Comparison of ENCODE assay signal across 17 cellular contexts in genomic region chr4:5770051-5770450, GRCh38. TPM values are rescaled to one million over a fixed set of nuclear protein-coding genes. Genes with fewer than 3 reads are reported as not detected.
DNase-seq lines count a peak whose midpoint lies in the region; ATAC-seq and TF ChIP-seq lines count a peak whose summit lies in the region.
"Had no signal": no experiment of that assay in that cellular context is flagged by ENCODE, and none has a peak within 500 bp of the region (broad histone marks: within the 10 kb centered on the region; RNA-seq: fewer than 3 reads in every experiment).

No MANE protein-coding gene starts in this region.

- no peak overlapping the region for H3K23ac ChIP-seq in IMR-90 (ENCODE audit: low read depth, low read length)

- H3K18ac ChIP-seq in IMR-90 (ENCODE audit: low read depth, low read length), result no peak overlapping the region

- H4K91ac ChIP-seq in IMR-90 (ENCODE audit: insufficient read depth, low read depth, low read length), result no peak overlapping the region

- no peak overlapping the region for H3K9ac ChIP-seq in mammary epithelial cell (ENCODE audit: insufficient read depth, low read length)
- H3K9ac ChIP-seq in IMR-90 (ENCODE audit: low read depth, low read length), result no peak overlapping the region
- H3K9ac ChIP-seq in Karpas-422 (ENCODE audit: low read length), result no peak overlapping the region

- H3K56ac ChIP-seq in IMR-90 (ENCODE audit: extremely low read depth, insufficient read depth, low read length), result no peak overlapping the region

- intact Hi-C loops in MCF 10A (cut with micrococcal nuclease), result no loop called here
- intact Hi-C loops in mammary epithelial cell (cut with micrococcal nuclease), result loop anchor here (5.0 kb wide), 1 partner anchor 58 kb away; the partner anchor contains the start of gene EVC
- intact Hi-C loops in IMR-90 (cut with micrococcal nuclease), result no loop called here

- H3K79me2 ChIP-seq in mammary epithelial cell (ENCODE audit: insufficient read depth, low read length) (peaks cover 8% of the 10 kb centered on the region), Karpas-422 (ENCODE audit: low read length) (no peaks in the 10 kb centered on the region)

- H3K4me1 ChIP-seq in mammary epithelial cell (ENCODE audit: insufficient read depth, low read length), result peaks cover 26% of the 10 kb centered on the region
- H3K4me1 ChIP-seq in IMR-90 (ENCODE audit: control insufficient read depth, insufficient read depth, low read length), result peaks cover 13% of the 10 kb centered on the region
- no peaks in the 10 kb centered on the region for H3K4me1 ChIP-seq in Karpas-422 (ENCODE audit: low read length)
- H3K4me1 ChIP-seq: BE2C, Caco-2 had no signal

- peaks cover 19% of the 10 kb centered on the region for H3K36me3 Mint-ChIP-seq in MCF 10A (ENCODE audit: insufficient read depth, unreplicated experiment)
- H3K36me3 Mint-ChIP-seq in type B pancreatic cell, result peaks cover 32% of the 10 kb centered on the region
- H3K36me3 Mint-ChIP-seq in T-cell, result no peaks in the 10 kb centered on the region
- H3K36me3 Mint-ChIP-seq: CD8-positive, alpha-beta memory T cell had no signal

- H3K4me1 Mint-ChIP-seq in MCF 10A (ENCODE audit: insufficient read depth, unreplicated experiment), result peaks cover 21% of the 10 kb centered on the region
- H3K4me1 Mint-ChIP-seq in type B pancreatic cell (ENCODE audit: unreplicated experiment), result peaks cover 16% of the 10 kb centered on the region
- H3K4me1 Mint-ChIP-seq in T-cell, result no peaks in the 10 kb centered on the region
- H3K4me1 Mint-ChIP-seq: CD8-positive, alpha-beta memory T cell had no signal

- in situ Hi-C loops in mammary epithelial cell (cut with MboI; ENCODE audit: low sequenced_read_pairs in 2 of 2), result no loop called here
- in situ Hi-C loops in IMR-90 (cut with MboI; ENCODE audit: low sequenced_read_pairs), result no loop called here

- H3K4ac ChIP-seq in IMR-90 (ENCODE audit: low read depth, low read length), result no peak overlapping the region

- dilution Hi-C loops in mammary epithelial cell (cut with HindIII; ENCODE audit: low sequenced_read_pairs), result loop anchor here (5.0 kb wide), 2 partner anchors 42 to 53 kb away; no protein-coding TSS in a partner anchor
- dilution Hi-C loops in IMR-90 (cut with HindIII; ENCODE audit: low sequenced_read_pairs, unreplicated experiment), result no loop called here

- no peak for ATAC-seq in IMR-90 (ENCODE audit: low read depth)
- no peak for ATAC-seq in left lobe of liver
- ATAC-seq in T-cell (replicated peaks in 1 of 4), result no peak
- ATAC-seq: GM23338 had no signal

- H4K5ac ChIP-seq in IMR-90 (ENCODE audit: low read depth, low read length), result no peak overlapping the region

- 97% methylated on average over 4 of the region's 4 CpGs for WGBS in mammary epithelial cell (ENCODE audit: low coverage, missing lambda C conversion rate)
- no CpG with 5 or more reads among the region's 4 CpGs for WGBS in IMR-90 (ENCODE audit: extremely low coverage in 2 of 2, insufficient read length in 1 of 2), 2 experiments

- no peaks in the 10 kb centered on the region for H3K9me2 ChIP-seq in Karpas-422 (replicated peaks; ENCODE audit: insufficient read depth, low read length)

- no peak overlapping the region for H2BK120ac ChIP-seq in IMR-90 (ENCODE audit: low read depth, low read length)

- no peak overlapping the region; the same call in 2 of the 3 replicates for H2BK15ac ChIP-seq in IMR-90 (ENCODE audit: low read depth, low read length)

- no peak overlapping the region for H3K27ac ChIP-seq in mammary epithelial cell (ENCODE audit: insufficient read depth, low read depth, low read length)
- no peak overlapping the region for H3K27ac ChIP-seq in IMR-90 (ENCODE audit: insufficient read depth, low read length)
- no peak overlapping the region for H3K27ac ChIP-seq in Karpas-422 (ENCODE audit: low read length)
- H3K27ac ChIP-seq: C4-2B, HL-60 had no signal

- CTCF ChIA-PET in MCF 10A (lab: Yijun Ruan, JAX), result no interaction called here
- CTCF ChIA-PET in mammary epithelial cell (lab: Charles Lee; ENCODE audit: low non-redundant PET), result no interaction called here
- CTCF ChIA-PET in IMR-90 (lab: Yijun Ruan, JAX), result no interaction called here
- CTCF ChIA-PET in T-cell (lab: Charles Lee), result interaction anchor here in 1 of 2 donors (0.5 kb wide), 1 partner anchor 115 kb away, joined by 3 read pairs; no protein-coding TSS in a partner anchor

- DNase-seq in MCF 10A (ENCODE audit: unreplicated experiment) (no peak), mammary epithelial cell (no peak), IMR-90 (no peak), left lobe of liver (ENCODE audit: low spot score) (peak; percentile 24), type B pancreatic cell (ENCODE audit: extremely low spot score, unreplicated experiment) (peak; percentile 45), Karpas-422 (no peak), T-cell (no peak), Kasumi-1 (lab: John Stamatoyannopoulos, UW) (no peak)
- DNase-seq: BE2C; Caco-2; CD8-positive, alpha-beta memory T cell; DND-41; GDM1; H7 had no signal

- H3K27me3 Mint-ChIP-seq in MCF 10A (ENCODE audit: insufficient read depth, unreplicated experiment) (no peaks in the 10 kb centered on the region), type B pancreatic cell (no peaks in the 10 kb centered on the region), T-cell (peaks cover 4% of the 10 kb centered on the region in 2 donors)

- H2BK20ac ChIP-seq in IMR-90 (ENCODE audit: low read depth, low read length), result no peak overlapping the region

- no peak overlapping the region for H4K8ac ChIP-seq in IMR-90 (ENCODE audit: low read depth in 2 of 2, low read length in 2 of 2)

- H3K79me1 ChIP-seq in IMR-90 (ENCODE audit: low read depth in 1 of 2, low read length in 2 of 2), result peaks cover 10 to 41% of the 10 kb centered on the region in 2 experiments; a peak in 3 of 4 replicates

- H3K9me3 Mint-ChIP-seq in MCF 10A (ENCODE audit: unreplicated experiment), result no peaks in the 10 kb centered on the region
- no peaks in the 10 kb centered on the region for H3K9me3 Mint-ChIP-seq in type B pancreatic cell
- H3K9me3 Mint-ChIP-seq in T-cell, result peaks cover 4% of the 10 kb centered on the region in 3 donors

- TF ChIP-seq RAD21 in IMR-90 (IDR thresholded peaks at IDR 0.05; ENCODE audit: low read length), result no peak

- H3K9me3 ChIP-seq in mammary epithelial cell (replicated peaks; ENCODE audit: insufficient read depth, low read length), result peaks cover 9% of the 10 kb centered on the region
- no peaks in the 10 kb centered on the region for H3K9me3 ChIP-seq in IMR-90 (ENCODE audit: control insufficient read depth, insufficient read depth, low read length)
- no peaks in the 10 kb centered on the region for H3K9me3 ChIP-seq in Karpas-422 (ENCODE audit: low read length)
- H3K9me3 ChIP-seq: BE2C, Caco-2 had no signal

- peak overlapping the region; percentile 61 for H2AK9ac ChIP-seq in IMR-90 (replicated peaks; ENCODE audit: low read depth, low read length, poor library complexity)

- BruUV-seq in MCF 10A (replicated peaks; lab: Mats Ljungman, UMichigan) (no TSS peak), mammary epithelial cell (replicated peaks; lab: Mats Ljungman, UMichigan) (no TSS peak), IMR-90 (replicated peaks; lab: Mats Ljungman, UMichigan) (no TSS peak)

- TF ChIP-seq CTCF in MCF 10A (IDR thresholded peaks at IDR 0.05; ENCODE audit: unreplicated experiment), result no peak
- no peak for TF ChIP-seq CTCF in mammary epithelial cell (conservative IDR thresholded peaks at IDR 0.05 in 1 of 2, IDR thresholded peaks at IDR 0.05 in 1 of 2; ENCODE audit: extremely low read depth in 1 of 2, insufficient read depth in 1 of 2, low read depth in 1 of 2, low read length in 2 of 2)
- TF ChIP-seq CTCF in IMR-90 (conservative IDR thresholded peaks at IDR 0.05; ENCODE audit: low read depth, low read length), result no peak
- no peak for TF ChIP-seq CTCF in type B pancreatic cell (conservative IDR thresholded peaks at IDR 0.05)

- no peak overlapping the region for H2BK5ac ChIP-seq in IMR-90 (ENCODE audit: low read depth, low read length, poor library complexity, severe bottlenecking)

- no peak overlapping the region for H2AFZ ChIP-seq in mammary epithelial cell (ENCODE audit: low read depth, low read length)
- H2AFZ ChIP-seq in IMR-90 (replicated peaks; ENCODE audit: low read length, poor library complexity), result no peak overlapping the region
- H2AFZ ChIP-seq in Karpas-422 (ENCODE audit: low read length), result no peak overlapping the region
- H2AFZ ChIP-seq: GM23338 had no signal

- H3K27ac Mint-ChIP-seq in MCF 10A (ENCODE audit: low read depth, unreplicated experiment) (peak overlapping the region; percentile 71), type B pancreatic cell (no peak overlapping the region), T-cell (no peak overlapping the region)
- H3K27ac Mint-ChIP-seq: CD8-positive, alpha-beta memory T cell; GM23338 had no signal

- no peak overlapping the region for H3K14ac ChIP-seq in IMR-90 (replicated peaks; ENCODE audit: low read depth, low read length)

- H3K9me1 ChIP-seq in IMR-90 (ENCODE audit: insufficient read depth, low read length), result peaks cover 23% of the 10 kb centered on the region

- no peak overlapping the region for H3K4me2 ChIP-seq in mammary epithelial cell (ENCODE audit: insufficient read depth, low read depth, low read length)
- H3K4me2 ChIP-seq in IMR-90 (ENCODE audit: low read depth, low read length), result no peak overlapping the region
- H3K4me2 ChIP-seq in Karpas-422 (ENCODE audit: low read depth, low read length, poor library complexity, severe bottlenecking), result no peak overlapping the region
- H3K4me2 ChIP-seq: GM23338 had no signal

- H3K4me3 Mint-ChIP-seq in MCF 10A (ENCODE audit: unreplicated experiment) (no peak overlapping the region), type B pancreatic cell (no peak overlapping the region), T-cell (no peak overlapping the region)
- H3K4me3 Mint-ChIP-seq: CD8-positive, alpha-beta memory T cell; GM23338 had no signal

- H2AK5ac ChIP-seq in IMR-90 (ENCODE audit: low read depth, low read length), result no peak overlapping the region

- H3K4me3 ChIP-seq in mammary epithelial cell (replicated peaks in 1 of 3; ENCODE audit: insufficient read depth in 1 of 3, low read depth in 2 of 3, low read length in 3 of 3) (no peak overlapping the region), IMR-90 (ENCODE audit: insufficient read depth, low read depth, low read length) (no peak overlapping the region), Karpas-422 (ENCODE audit: low read length) (no peak overlapping the region)
- H3K4me3 ChIP-seq: GM23338 had no signal

- H3K27me3 ChIP-seq in mammary epithelial cell (ENCODE audit: insufficient read depth, low read length) (no peaks in the 10 kb centered on the region), IMR-90 (ENCODE audit: control insufficient read depth, insufficient read depth, low read length) (no peaks in the 10 kb centered on the region), Karpas-422 (ENCODE audit: low read length) (no peaks in the 10 kb centered on the region)
- H3K27me3 ChIP-seq: BE2C had no signal

- H4K20me1 ChIP-seq in mammary epithelial cell (ENCODE audit: insufficient read depth, low read length) (no peaks in the 10 kb centered on the region), IMR-90 (ENCODE audit: insufficient read depth, low read length) (no peaks in the 10 kb centered on the region), Karpas-422 (ENCODE audit: insufficient read depth, low read depth, low read length) (no peaks in the 10 kb centered on the region)

- POLR2A ChIA-PET in MCF 10A (lab: Yijun Ruan, JAX), result interaction anchor here (2.4 kb wide), 1 partner anchor 10 kb away, joined by 10 read pairs; no protein-coding TSS in a partner anchor
- POLR2A ChIA-PET in IMR-90 (lab: Charles Lee; ENCODE audit: unreplicated experiment), result no interaction called here
- POLR2A ChIA-PET in T-cell (lab: Charles Lee), result no interaction called here

- peaks cover 7% of the 10 kb centered on the region for H3K36me3 ChIP-seq in mammary epithelial cell (ENCODE audit: insufficient read depth, low read length)
- H3K36me3 ChIP-seq in IMR-90 (ENCODE audit: control insufficient read depth, insufficient read depth, low read length), result peaks cover 25% of the 10 kb centered on the region
- no peaks in the 10 kb centered on the region for H3K36me3 ChIP-seq in Karpas-422 (ENCODE audit: insufficient read depth, low read length)
- H3K36me3 ChIP-seq: BE2C had no signal

- TF ChIP-seq POLR2A in IMR-90 (IDR thresholded peaks at IDR 0.05; ENCODE audit: low read depth, low read length), result no peak

RNA-seq across cellular contexts. Expression of gene EVC, which starts 59.0 kb away (rescaled TPM):
- total RNA-seq in MCF 10A (2022), result 29.0 and 29.3 TPM in 2 replicates
- 10 to 100 TPM; 29.1 to 38.5 TPM for total RNA-seq in mammary epithelial cell
- polyA plus RNA-seq in mammary epithelial cell, result 4.5 TPM
- 14.5 TPM for polyA minus RNA-seq in mammary epithelial cell
- total RNA-seq in IMR-90 (2012; rRNA removed), result 15.3 and 16.8 TPM in 2 replicates
- 18.8 and 18.9 TPM in 2 replicates for polyA plus RNA-seq in IMR-90 (2012; rRNA removed)
- 9.8 and 15.9 TPM in 2 replicates for polyA plus RNA-seq in IMR-90 (2012; cell fraction: cytosol; rRNA removed)
- polyA plus RNA-seq in IMR-90 (2012; cell fraction: nucleus; rRNA removed; ENCODE audit: low replicate concordance), result 29.5 and 41.2 TPM in 2 replicates
- 11.0 TPM for total RNA-seq in left lobe of liver
- total RNA-seq in type B pancreatic cell (ENCODE audit: low replicate concordance), result 14.5 and 29.2 TPM in 2 replicates
- not detected in 2 replicates for total RNA-seq in Karpas-422 (2014; rRNA removed; shearing (Covaris generic); ENCODE audit: low replicate concordance)
- 1 to 10 TPM in 4 of 5 donors, under 1 TPM in 1; 0.40 to 3.6 (median 1.6) TPM for total RNA-seq in T-cell
- total RNA-seq: Caco-2 had no signal

Comparison
In these comparisons a context has a peak if more than half of its experiments do, and no peak if none do; other contexts are left out.
1. DNase-seq: peak in left lobe of liver (single experiment) and type B pancreatic cell (single experiment); none in MCF 10A (single experiment), mammary epithelial cell (single experiment), IMR-90 (single experiment), Karpas-422 (single experiment), T-cell (0 of 34) and Kasumi-1 (0 of 2).